ENCODE assay signal across 1 cellular context in the genomic region with DNA sequence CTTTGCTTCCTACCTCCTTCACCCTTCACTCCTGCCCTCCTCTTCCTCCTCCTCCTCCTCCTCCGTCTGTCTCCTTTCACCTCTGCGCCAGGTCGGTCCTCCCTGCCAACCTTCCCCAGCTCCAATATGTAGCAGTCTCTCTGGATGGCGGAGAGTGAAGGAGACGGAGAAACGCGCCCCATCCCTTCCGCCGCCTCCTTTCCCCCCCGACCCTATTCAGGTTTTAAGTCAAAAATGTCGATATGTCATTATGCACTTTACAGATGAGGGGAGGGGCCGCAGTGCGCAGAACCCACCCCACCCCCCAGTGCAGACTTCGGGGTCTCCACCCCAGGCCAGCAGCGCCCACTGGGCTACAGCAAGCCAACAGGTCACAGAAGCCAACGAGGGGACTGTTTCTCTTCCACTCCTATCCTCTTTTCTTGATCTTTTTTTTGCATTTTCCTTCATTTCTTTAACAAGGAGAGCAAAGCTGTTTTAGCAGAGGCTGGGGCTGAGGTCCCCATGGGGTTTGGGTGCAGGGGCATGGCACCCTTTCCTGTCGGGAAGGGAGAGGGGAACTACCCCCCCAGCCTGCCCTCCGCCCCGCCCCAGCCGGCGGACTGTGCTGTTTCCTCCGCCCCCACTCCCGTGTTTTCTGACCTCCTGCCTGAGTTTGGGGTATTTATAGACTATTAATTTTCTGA.
TF ChIP-seq lines count a peak whose summit lies in the region.

No MANE protein-coding gene starts in this region.

TF ChIP-seq in liver, 16 proteins besides CTCF, POLR2A, EP300 and RAD21:
- TF ChIP-seq HNF4G (IDR thresholded peaks at IDR 0.05), result no peak
- no peak for TF ChIP-seq FOXA1 (IDR thresholded peaks at IDR 0.05)
- no peak for TF ChIP-seq HNF4A (conservative IDR thresholded peaks at IDR 0.05)
- TF ChIP-seq, protein P1, sequence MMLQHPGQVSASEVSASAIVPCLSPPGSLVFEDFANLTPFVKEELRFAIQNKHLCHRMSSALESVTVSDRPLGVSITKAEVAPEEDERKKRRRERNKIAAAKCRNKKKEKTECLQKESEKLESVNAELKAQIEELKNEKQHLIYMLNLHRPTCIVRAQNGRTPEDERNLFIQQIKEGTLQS (IDR thresholded peaks at IDR 0.05), result no peak
